20 cellular contexts compared by ENCODE assay signal in genomic region chr15:77143606-77144005, GRCh38.
DNase-seq lines count a peak whose midpoint lies in the region; ATAC-seq and TF ChIP-seq lines count a peak whose summit lies in the region.
"Had no signal": no experiment of that assay in that cellular context is flagged by ENCODE, and none has a peak within 500 bp of the region (broad histone marks: within the 10 kb centered on the region; RNA-seq: fewer than 3 reads in every experiment).

No MANE protein-coding gene starts in this region.

- H3K9ac ChIP-seq in parathyroid adenoma: no peak overlapping the region

- H3K4me1 ChIP-seq in A673 (ENCODE audit: insufficient read depth, low read length, poor library complexity, severe bottlenecking): peaks cover 8% of the 10 kb centered on the region
- peaks cover 8% of the 10 kb centered on the region for H3K4me1 ChIP-seq in RWPE2 (ENCODE audit: insufficient read depth, poor library complexity, severe bottlenecking)
- no peaks in the 10 kb centered on the region for H3K4me1 ChIP-seq in parathyroid adenoma
- H3K4me1 ChIP-seq in body of pancreas: peaks cover 23% of the 10 kb centered on the region

- H3K9me3 ChIP-seq in A673 (ENCODE audit: low read depth, low read length, poor library complexity, severe bottlenecking) (peaks cover 11% of the 10 kb centered on the region), RWPE2 (ENCODE audit: severe bottlenecking) (peaks cover 3% of the 10 kb centered on the region), parathyroid adenoma (ENCODE audit: control insufficient read depth, low read length) (no peaks in the 10 kb centered on the region), body of pancreas (no peaks in the 10 kb centered on the region)
- H3K9me3 ChIP-seq: adrenal gland had no signal

- POLR2A ChIA-PET in A673 (lab: Charles Lee; ENCODE audit: low non-redundant PET): no interaction called here

- H3K4me2 ChIP-seq in parathyroid adenoma (ENCODE audit: low read length): no peak overlapping the region

- no peak for TF ChIP-seq POLR2A in body of pancreas (IDR thresholded peaks at IDR 0.05)

- no peaks in the 10 kb centered on the region for H3K79me2 ChIP-seq in parathyroid adenoma

- H3K27ac ChIP-seq in A673 (ENCODE audit: low read depth, low read length, poor library complexity, severe bottlenecking) (peak overlapping the region; percentile 31), RWPE2 (ENCODE audit: poor library complexity, severe bottlenecking) (peak overlapping the region; percentile 32), parathyroid adenoma (peak overlapping the region; percentile 24), body of pancreas (peak overlapping the region in 2 of 4 donors; percentile 41 to 75)

- intact Hi-C loops in A673 (cut with micrococcal nuclease; ENCODE audit: unreplicated experiment): no loop called here
- intact Hi-C loops in body of pancreas (cut with DNase I): no loop called here

- no peaks in the 10 kb centered on the region for H3K27me3 ChIP-seq in A673 (replicated peaks; ENCODE audit: insufficient read depth, low read depth, low read length, poor library complexity)
- no peaks in the 10 kb centered on the region for H3K27me3 ChIP-seq in RWPE2 (ENCODE audit: insufficient read depth, poor library complexity, severe bottlenecking)
- H3K27me3 ChIP-seq in parathyroid adenoma (ENCODE audit: control insufficient read depth, insufficient read depth, low read length): no peaks in the 10 kb centered on the region
- H3K27me3 ChIP-seq in body of pancreas: no peaks in the 10 kb centered on the region
- H3K27me3 ChIP-seq: adrenal gland, esophagus muscularis mucosa had no signal

- no peak overlapping the region for H2AFZ ChIP-seq in parathyroid adenoma

- no peaks in the 10 kb centered on the region for H3K36me3 ChIP-seq in A673 (ENCODE audit: insufficient read depth, low read length, poor library complexity, severe bottlenecking)
- no peaks in the 10 kb centered on the region for H3K36me3 ChIP-seq in RWPE2 (ENCODE audit: low read depth)
- no peaks in the 10 kb centered on the region for H3K36me3 ChIP-seq in parathyroid adenoma (ENCODE audit: control insufficient read depth, insufficient read depth, low read length)
- no peaks in the 10 kb centered on the region for H3K36me3 ChIP-seq in body of pancreas (replicated peaks in 1 of 2; ENCODE audit: insufficient read depth in 1 of 2, low read depth in 2 of 2)
- H3K36me3 ChIP-seq: adrenal gland had no signal

- BruUV-seq in A673 (replicated peaks; lab: Mats Ljungman, UMichigan): no TSS peak

- DNase-seq in A673 (ENCODE audit: low spot score): no peak
- DNase-seq in RWPE2 (ENCODE audit: low spot score): no peak
- DNase-seq in fibroblast of mammary gland (ENCODE audit: low read depth): peak; percentile 14
- no peak for DNase-seq in body of pancreas
- no peak for DNase-seq in MV-4-11 (lab: John Stamatoyannopoulos, UW)
- DNase-seq in middle frontal gyrus (ENCODE audit: extremely low spot score, low spot score): no peak
- DNase-seq: ACHN; activated CD4-positive, alpha-beta memory T cell treated with anti-CD3 and anti-CD28 coated beads for 36 hours; CD8-positive, alpha-beta T cell; cortex of kidney; hippocampal formation; NCI-H2029; NCI-H69; retina; stimulated activated CD4-positive, alpha-beta T cell treated with anti-CD3 and anti-CD28 coated beads, Interleukin-2, amount 100 ng/mL, for 24 hours had no signal

- H3K4me3 ChIP-seq in A673 (ENCODE audit: low read depth, low read length, poor library complexity, severe bottlenecking): no peak overlapping the region
- H3K4me3 ChIP-seq in RWPE2 (ENCODE audit: severe bottlenecking): no peak overlapping the region
- H3K4me3 ChIP-seq in fibroblast of mammary gland (ENCODE audit: control insufficient read depth, low read depth, low read length): no peak overlapping the region
- H3K4me3 ChIP-seq in parathyroid adenoma (ENCODE audit: low read depth, low read length): no peak overlapping the region
- no peak overlapping the region for H3K4me3 ChIP-seq in body of pancreas
- H3K4me3 ChIP-seq: adrenal gland, esophagus muscularis mucosa had no signal

- CTCF ChIA-PET in A673 (lab: Charles Lee): no interaction called here

- ATAC-seq in RWPE2 (ENCODE audit: low read depth): no peak
- no peak for ATAC-seq in body of pancreas
- no peak for ATAC-seq in GM19397 (IDR thresholded peaks at IDR 0.05; ENCODE audit: unreplicated experiment)
- ATAC-seq: CD8-positive, alpha-beta T cell; HepG2 had no signal

- TF ChIP-seq CTCF in A673 (conservative IDR thresholded peaks at IDR 0.05; ENCODE audit: low read depth, low read length): no peak
- no peak for TF ChIP-seq CTCF in RWPE2 (IDR thresholded peaks at IDR 0.05; ENCODE audit: poor library complexity, severe bottlenecking)
- no peak for TF ChIP-seq CTCF in fibroblast of mammary gland (conservative IDR thresholded peaks at IDR 0.05; ENCODE audit: control insufficient read depth, insufficient read depth, low read depth, low read length)
- TF ChIP-seq CTCF in parathyroid adenoma (IDR thresholded peaks at IDR 0.05): no peak
- TF ChIP-seq CTCF in body of pancreas (IDR thresholded peaks at IDR 0.05): no peak
